In genomic region chr13:36360863-36361262, GRCh38 we compare ENCODE assay signal across 1 cellular context.
TF ChIP-seq lines count a peak whose summit lies in the region.

No MANE protein-coding gene starts in this region.

TF ChIP-seq in SK-N-SH treated with all-trans-retinoic acid at 6 μM for 48 hours, 23 proteins besides CTCF, POLR2A, EP300 and RAD21 (continued from another document):
- TF ChIP-seq ISL1 (CRISPR knock-in tag; IDR thresholded peaks at IDR 0.05): peak; percentile 38; the same call in 1 of the 2 replicates
- no peak for TF ChIP-seq ESRRG (CRISPR knock-in tag; IDR thresholded peaks at IDR 0.05)
- no peak for TF ChIP-seq ZNF8 (CRISPR knock-in tag; IDR thresholded peaks at IDR 0.05)
- no peak for TF ChIP-seq TSHZ2 (CRISPR knock-in tag; IDR thresholded peaks at IDR 0.05)
- TF ChIP-seq TCF4 (CRISPR knock-in tag; IDR thresholded peaks at IDR 0.05; ENCODE audit: borderline replicate concordance): no peak
